Comparison of ENCODE assay signal across 26 cellular contexts in the genomic region with DNA sequence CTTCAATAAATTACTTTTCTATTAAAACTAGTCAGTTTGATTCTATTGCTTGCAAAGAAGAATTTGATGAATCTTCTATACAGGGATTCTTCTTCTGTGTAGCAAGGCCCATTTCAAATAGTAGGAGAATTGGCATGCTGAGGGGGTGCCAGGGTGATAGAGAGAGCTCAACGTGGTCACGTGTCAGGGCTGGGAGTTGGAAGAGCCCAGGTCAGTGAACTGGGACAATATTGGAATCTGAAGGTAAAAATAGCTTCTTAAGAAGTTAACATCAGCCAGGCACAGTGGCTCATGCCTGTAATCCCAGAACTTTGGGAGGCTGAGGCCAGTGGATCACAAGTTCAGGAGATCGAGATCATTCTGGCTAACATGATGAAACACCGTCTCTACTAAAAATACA.
"Had no signal": no experiment of that assay in that cellular context is flagged by ENCODE, and none has a peak within 500 bp of the region (broad histone marks: within the 10 kb centered on the region; RNA-seq: fewer than 3 reads in every experiment).

No MANE protein-coding gene starts in this region.

- H3K4me2 ChIP-seq: hepatocyte had no signal

- FAIRE-seq: endometrium, frontal cortex, kidney had no signal

- H3K36me3 Mint-ChIP-seq: immature natural killer cell had no signal

- H2AFZ ChIP-seq: hepatocyte had no signal

- H3K4me3 ChIP-seq: colonic mucosa, esophagus muscularis mucosa, gastroesophageal sphincter, heart left ventricle, hepatocyte, left lung, lung had no signal

- H3K4me3 Mint-ChIP-seq: dendritic cell treated with granulocyte-macrophage colony-stimulating factor and Interleukin-4, amounts not matched to agents 40 ng/mL and 50 ng/mL, for 4 days; effector memory CD8-positive, alpha-beta T cell; endodermal cell; immature natural killer cell; memory B cell had no signal

- H3K9me3 ChIP-seq: colonic mucosa, esophagus muscularis mucosa, gastroesophageal sphincter, heart left ventricle, left lung had no signal

- H3K79me2 ChIP-seq: hepatocyte had no signal

- H3K36me3 ChIP-seq: colonic mucosa, esophagus muscularis mucosa, gastroesophageal sphincter, heart left ventricle, left lung had no signal

- H3K4me1 ChIP-seq: colonic mucosa, esophagus muscularis mucosa, foreskin keratinocyte, gastroesophageal sphincter, heart left ventricle, left lung had no signal

- ATAC-seq: effector memory CD8-positive, alpha-beta T cell; foreskin keratinocyte; gastroesophageal sphincter; heart left ventricle; left cardiac atrium; left lung; left ventricle myocardium superior had no signal

- H3K27me3 Mint-ChIP-seq: dendritic cell treated with granulocyte-macrophage colony-stimulating factor and Interleukin-4, amounts not matched to agents 40 ng/mL and 50 ng/mL, for 4 days; effector memory CD8-positive, alpha-beta T cell; memory B cell had no signal

- H3K27ac Mint-ChIP-seq: dendritic cell treated with granulocyte-macrophage colony-stimulating factor and Interleukin-4, amounts not matched to agents 40 ng/mL and 50 ng/mL, for 4 days; effector memory CD8-positive, alpha-beta T cell; endodermal cell; immature natural killer cell; memory B cell had no signal

- H3K27me3 ChIP-seq: colonic mucosa, esophagus muscularis mucosa, foreskin keratinocyte, gastroesophageal sphincter, heart left ventricle, hepatocyte, left lung had no signal

- H3K4me1 Mint-ChIP-seq: immature natural killer cell had no signal

- H3K27ac ChIP-seq: colonic mucosa, epithelial cell of prostate, esophagus muscularis mucosa, foreskin keratinocyte, gastroesophageal sphincter, heart left ventricle, hepatocyte, left lung had no signal

- DNase-seq: cerebellar nuclear complex; colonic mucosa; cortex of kidney; effector CD8-positive, alpha-beta T cell; effector memory CD8-positive, alpha-beta T cell; endodermal cell; foreskin keratinocyte; heart left ventricle; immature natural killer cell; islet precursor cell; kidney; left cardiac atrium; left lung; left ventricle myocardium superior; mammary epithelial cell; mesendoderm; midbrain had no signal

- H3K9me3 Mint-ChIP-seq: dendritic cell treated with granulocyte-macrophage colony-stimulating factor and Interleukin-4, amounts not matched to agents 40 ng/mL and 50 ng/mL, for 4 days; endodermal cell; immature natural killer cell; memory B cell had no signal
